In the genomic region with DNA sequence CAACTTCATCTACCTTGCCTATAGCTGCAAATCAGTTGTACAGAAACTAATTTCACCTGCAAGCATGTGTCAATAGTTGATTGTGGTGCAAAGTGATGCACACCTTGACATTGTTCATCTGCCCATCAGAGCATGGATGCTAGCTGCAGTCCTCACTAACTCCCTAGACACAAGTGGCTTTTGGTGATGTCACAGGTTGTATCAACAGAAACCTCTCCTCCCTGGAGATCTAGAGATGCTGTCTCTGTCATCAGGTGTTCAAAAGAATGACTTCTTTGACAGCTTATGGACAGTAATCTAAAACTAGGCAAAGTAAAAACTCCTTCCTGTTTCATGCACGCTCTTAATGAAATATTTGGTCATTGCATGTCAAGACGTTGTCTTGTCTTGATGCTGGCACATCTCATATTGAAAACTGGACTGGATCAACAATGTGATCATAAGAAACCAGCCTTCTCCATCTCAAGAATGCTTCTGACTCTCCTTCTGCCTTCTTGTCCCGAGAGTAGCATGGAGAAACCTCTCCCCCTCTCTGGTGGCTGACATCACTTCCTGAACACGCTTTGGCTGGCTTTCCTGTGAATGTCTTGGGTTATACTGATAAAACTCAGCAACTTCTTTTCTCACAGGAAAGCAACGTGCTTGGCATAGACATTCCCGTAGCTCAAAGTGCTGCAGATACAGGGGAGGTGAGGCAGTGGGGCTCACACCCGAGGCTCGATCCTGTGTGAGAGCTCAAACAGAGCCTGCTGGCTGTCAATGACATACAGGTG, we compare ENCODE assay signal across 1 cellular context.
TF ChIP-seq lines count a peak whose summit lies in the region.

No MANE protein-coding gene starts in this region.

TF ChIP-seq in K562, 482 proteins besides CTCF, POLR2A, EP300 and RAD21 (continued from another document and continues in another):
- TF ChIP-seq, protein P1, sequence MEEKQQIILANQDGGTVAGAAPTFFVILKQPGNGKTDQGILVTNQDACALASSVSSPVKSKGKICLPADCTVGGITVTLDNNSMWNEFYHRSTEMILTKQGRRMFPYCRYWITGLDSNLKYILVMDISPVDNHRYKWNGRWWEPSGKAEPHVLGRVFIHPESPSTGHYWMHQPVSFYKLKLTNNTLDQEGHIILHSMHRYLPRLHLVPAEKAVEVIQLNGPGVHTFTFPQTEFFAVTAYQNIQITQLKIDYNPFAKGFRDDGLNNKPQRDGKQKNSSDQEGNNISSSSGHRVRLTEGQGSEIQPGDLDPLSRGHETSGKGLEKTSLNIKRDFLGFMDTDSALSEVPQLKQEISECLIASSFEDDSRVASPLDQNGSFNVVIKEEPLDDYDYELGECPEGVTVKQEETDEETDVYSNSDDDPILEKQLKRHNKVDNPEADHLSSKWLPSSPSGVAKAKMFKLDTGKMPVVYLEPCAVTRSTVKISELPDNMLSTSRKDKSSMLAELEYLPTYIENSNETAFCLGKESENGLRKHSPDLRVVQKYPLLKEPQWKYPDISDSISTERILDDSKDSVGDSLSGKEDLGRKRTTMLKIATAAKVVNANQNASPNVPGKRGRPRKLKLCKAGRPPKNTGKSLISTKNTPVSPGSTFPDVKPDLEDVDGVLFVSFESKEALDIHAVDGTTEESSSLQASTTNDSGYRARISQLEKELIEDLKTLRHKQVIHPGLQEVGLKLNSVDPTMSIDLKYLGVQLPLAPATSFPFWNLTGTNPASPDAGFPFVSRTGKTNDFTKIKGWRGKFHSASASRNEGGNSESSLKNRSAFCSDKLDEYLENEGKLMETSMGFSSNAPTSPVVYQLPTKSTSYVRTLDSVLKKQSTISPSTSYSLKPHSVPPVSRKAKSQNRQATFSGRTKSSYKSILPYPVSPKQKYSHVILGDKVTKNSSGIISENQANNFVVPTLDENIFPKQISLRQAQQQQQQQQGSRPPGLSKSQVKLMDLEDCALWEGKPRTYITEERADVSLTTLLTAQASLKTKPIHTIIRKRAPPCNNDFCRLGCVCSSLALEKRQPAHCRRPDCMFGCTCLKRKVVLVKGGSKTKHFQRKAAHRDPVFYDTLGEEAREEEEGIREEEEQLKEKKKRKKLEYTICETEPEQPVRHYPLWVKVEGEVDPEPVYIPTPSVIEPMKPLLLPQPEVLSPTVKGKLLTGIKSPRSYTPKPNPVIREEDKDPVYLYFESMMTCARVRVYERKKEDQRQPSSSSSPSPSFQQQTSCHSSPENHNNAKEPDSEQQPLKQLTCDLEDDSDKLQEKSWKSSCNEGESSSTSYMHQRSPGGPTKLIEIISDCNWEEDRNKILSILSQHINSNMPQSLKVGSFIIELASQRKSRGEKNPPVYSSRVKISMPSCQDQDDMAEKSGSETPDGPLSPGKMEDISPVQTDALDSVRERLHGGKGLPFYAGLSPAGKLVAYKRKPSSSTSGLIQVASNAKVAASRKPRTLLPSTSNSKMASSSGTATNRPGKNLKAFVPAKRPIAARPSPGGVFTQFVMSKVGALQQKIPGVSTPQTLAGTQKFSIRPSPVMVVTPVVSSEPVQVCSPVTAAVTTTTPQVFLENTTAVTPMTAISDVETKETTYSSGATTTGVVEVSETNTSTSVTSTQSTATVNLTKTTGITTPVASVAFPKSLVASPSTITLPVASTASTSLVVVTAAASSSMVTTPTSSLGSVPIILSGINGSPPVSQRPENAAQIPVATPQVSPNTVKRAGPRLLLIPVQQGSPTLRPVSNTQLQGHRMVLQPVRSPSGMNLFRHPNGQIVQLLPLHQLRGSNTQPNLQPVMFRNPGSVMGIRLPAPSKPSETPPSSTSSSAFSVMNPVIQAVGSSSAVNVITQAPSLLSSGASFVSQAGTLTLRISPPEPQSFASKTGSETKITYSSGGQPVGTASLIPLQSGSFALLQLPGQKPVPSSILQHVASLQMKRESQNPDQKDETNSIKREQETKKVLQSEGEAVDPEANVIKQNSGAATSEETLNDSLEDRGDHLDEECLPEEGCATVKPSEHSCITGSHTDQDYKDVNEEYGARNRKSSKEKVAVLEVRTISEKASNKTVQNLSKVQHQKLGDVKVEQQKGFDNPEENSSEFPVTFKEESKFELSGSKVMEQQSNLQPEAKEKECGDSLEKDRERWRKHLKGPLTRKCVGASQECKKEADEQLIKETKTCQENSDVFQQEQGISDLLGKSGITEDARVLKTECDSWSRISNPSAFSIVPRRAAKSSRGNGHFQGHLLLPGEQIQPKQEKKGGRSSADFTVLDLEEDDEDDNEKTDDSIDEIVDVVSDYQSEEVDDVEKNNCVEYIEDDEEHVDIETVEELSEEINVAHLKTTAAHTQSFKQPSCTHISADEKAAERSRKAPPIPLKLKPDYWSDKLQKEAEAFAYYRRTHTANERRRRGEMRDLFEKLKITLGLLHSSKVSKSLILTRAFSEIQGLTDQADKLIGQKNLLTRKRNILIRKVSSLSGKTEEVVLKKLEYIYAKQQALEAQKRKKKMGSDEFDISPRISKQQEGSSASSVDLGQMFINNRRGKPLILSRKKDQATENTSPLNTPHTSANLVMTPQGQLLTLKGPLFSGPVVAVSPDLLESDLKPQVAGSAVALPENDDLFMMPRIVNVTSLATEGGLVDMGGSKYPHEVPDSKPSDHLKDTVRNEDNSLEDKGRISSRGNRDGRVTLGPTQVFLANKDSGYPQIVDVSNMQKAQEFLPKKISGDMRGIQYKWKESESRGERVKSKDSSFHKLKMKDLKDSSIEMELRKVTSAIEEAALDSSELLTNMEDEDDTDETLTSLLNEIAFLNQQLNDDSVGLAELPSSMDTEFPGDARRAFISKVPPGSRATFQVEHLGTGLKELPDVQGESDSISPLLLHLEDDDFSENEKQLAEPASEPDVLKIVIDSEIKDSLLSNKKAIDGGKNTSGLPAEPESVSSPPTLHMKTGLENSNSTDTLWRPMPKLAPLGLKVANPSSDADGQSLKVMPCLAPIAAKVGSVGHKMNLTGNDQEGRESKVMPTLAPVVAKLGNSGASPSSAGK (IDR thresholded peaks at IDR 0.05), result peak; percentile 62
- TF ChIP-seq HNRNPH1 (optimal IDR thresholded peaks at IDR 0.05; ENCODE audit: low read depth, low read length), result no peak
- TF ChIP-seq ZBTB40 (IDR thresholded peaks at IDR 0.05), result 0 out of 2 replicates have a peak, but pooled peaks have one; percentile 18
- no peak for TF ChIP-seq ZBTB40 (CRISPR knock-in tag; IDR thresholded peaks at IDR 0.05)
- no peak for TF ChIP-seq RBM25 (IDR thresholded peaks at IDR 0.05; ENCODE audit: low read depth, low read length, severe bottlenecking)
- TF ChIP-seq RBM22 (IDR thresholded peaks at IDR 0.05; ENCODE audit: low read depth, low read length, poor library complexity, severe bottlenecking), result no peak
- TF ChIP-seq, protein P2, sequence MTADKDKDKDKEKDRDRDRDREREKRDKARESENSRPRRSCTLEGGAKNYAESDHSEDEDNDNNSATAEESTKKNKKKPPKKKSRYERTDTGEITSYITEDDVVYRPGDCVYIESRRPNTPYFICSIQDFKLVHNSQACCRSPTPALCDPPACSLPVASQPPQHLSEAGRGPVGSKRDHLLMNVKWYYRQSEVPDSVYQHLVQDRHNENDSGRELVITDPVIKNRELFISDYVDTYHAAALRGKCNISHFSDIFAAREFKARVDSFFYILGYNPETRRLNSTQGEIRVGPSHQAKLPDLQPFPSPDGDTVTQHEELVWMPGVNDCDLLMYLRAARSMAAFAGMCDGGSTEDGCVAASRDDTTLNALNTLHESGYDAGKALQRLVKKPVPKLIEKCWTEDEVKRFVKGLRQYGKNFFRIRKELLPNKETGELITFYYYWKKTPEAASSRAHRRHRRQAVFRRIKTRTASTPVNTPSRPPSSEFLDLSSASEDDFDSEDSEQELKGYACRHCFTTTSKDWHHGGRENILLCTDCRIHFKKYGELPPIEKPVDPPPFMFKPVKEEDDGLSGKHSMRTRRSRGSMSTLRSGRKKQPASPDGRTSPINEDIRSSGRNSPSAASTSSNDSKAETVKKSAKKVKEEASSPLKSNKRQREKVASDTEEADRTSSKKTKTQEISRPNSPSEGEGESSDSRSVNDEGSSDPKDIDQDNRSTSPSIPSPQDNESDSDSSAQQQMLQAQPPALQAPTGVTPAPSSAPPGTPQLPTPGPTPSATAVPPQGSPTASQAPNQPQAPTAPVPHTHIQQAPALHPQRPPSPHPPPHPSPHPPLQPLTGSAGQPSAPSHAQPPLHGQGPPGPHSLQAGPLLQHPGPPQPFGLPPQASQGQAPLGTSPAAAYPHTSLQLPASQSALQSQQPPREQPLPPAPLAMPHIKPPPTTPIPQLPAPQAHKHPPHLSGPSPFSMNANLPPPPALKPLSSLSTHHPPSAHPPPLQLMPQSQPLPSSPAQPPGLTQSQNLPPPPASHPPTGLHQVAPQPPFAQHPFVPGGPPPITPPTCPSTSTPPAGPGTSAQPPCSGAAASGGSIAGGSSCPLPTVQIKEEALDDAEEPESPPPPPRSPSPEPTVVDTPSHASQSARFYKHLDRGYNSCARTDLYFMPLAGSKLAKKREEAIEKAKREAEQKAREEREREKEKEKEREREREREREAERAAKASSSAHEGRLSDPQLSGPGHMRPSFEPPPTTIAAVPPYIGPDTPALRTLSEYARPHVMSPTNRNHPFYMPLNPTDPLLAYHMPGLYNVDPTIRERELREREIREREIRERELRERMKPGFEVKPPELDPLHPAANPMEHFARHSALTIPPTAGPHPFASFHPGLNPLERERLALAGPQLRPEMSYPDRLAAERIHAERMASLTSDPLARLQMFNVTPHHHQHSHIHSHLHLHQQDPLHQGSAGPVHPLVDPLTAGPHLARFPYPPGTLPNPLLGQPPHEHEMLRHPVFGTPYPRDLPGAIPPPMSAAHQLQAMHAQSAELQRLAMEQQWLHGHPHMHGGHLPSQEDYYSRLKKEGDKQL (CRISPR knock-in tag; IDR thresholded peaks at IDR 0.05; ENCODE audit: borderline replicate concordance), result no peak
- no peak for TF ChIP-seq PHB (CRISPR knock-in tag; IDR thresholded peaks at IDR 0.05)
- no peak for TF ChIP-seq ETV6 (IDR thresholded peaks at IDR 0.05; ENCODE audit: borderline replicate concordance in 1 of 2, low read depth in 2 of 2, low read length in 1 of 2)
- no peak for TF ChIP-seq ETV6 (CRISPR knock-in tag; IDR thresholded peaks at IDR 0.05; ENCODE audit: borderline replicate concordance)
- TF ChIP-seq ZNF766 (CRISPR knock-in tag; conservative IDR thresholded peaks at IDR 0.05), result peak; percentile 95
- TF ChIP-seq KHSRP (IDR thresholded peaks at IDR 0.05), result no peak
- peak; percentile 48; the same call in 1 of the 2 replicates for TF ChIP-seq DMBX1 (CRISPR knock-in tag; IDR thresholded peaks at IDR 0.05; ENCODE audit: borderline replicate concordance)
